Comparison of ENCODE assay signal across 1 cellular context in the genomic region with DNA sequence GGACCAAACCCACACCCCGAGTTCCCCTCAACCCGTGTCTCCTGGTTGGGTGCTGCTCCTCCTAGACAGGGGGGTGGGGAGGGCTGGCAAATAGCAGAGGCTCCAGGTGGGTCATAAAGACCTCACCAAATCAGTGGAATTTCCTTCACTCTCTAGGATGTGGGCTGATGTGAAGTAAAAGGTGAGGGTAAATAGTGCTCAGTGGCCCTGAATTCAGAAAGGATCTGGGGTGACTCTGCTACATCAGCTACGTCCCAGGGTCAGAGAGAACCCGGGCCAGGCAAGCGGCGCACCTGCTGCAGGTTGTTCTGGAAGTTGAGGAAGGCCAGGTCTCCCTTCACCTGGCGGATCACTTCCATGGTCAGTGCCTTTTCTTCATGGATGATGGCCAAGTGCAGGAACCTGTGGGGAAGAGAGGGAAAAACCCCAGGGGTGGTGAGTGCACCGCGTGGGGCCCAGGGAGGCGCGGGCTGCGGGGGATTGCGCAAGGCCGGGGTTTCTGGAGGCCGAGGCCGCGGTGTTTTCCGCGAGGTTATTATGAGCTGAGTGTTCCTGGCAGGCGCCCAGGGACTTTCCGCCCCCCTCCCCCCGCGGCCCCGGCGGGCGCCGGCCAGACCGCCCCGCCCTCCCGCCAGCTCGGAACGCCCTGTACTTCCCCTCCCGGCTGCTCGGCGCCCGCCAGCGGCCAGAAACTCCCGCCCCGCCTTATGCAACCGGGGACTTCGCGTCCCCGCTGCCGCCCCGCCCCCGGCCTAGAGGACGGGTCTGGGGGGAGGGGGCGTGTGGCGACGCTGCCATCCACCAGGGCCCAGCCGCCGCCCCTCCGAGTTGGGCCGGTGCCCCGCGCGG.
A peak's percentile ranks its signal among the peaks of the same experiment; 100 is the strongest.
TF ChIP-seq lines count a peak whose summit lies in the region.

No MANE protein-coding gene starts in this region.

TF ChIP-seq in HepG2, 621 proteins besides CTCF, POLR2A, EP300 and RAD21 (continued from another document and continues in another):
- TF ChIP-seq, protein P1, sequence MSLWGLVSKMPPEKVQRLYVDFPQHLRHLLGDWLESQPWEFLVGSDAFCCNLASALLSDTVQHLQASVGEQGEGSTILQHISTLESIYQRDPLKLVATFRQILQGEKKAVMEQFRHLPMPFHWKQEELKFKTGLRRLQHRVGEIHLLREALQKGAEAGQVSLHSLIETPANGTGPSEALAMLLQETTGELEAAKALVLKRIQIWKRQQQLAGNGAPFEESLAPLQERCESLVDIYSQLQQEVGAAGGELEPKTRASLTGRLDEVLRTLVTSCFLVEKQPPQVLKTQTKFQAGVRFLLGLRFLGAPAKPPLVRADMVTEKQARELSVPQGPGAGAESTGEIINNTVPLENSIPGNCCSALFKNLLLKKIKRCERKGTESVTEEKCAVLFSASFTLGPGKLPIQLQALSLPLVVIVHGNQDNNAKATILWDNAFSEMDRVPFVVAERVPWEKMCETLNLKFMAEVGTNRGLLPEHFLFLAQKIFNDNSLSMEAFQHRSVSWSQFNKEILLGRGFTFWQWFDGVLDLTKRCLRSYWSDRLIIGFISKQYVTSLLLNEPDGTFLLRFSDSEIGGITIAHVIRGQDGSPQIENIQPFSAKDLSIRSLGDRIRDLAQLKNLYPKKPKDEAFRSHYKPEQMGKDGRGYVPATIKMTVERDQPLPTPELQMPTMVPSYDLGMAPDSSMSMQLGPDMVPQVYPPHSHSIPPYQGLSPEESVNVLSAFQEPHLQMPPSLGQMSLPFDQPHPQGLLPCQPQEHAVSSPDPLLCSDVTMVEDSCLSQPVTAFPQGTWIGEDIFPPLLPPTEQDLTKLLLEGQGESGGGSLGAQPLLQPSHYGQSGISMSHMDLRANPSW (CRISPR knock-in tag; IDR thresholded peaks at IDR 0.05; ENCODE audit: borderline replicate concordance): peak; percentile 100
- TF ChIP-seq NFE2L1 (CRISPR knock-in tag; IDR thresholded peaks at IDR 0.05; ENCODE audit: borderline replicate concordance): no peak
- TF ChIP-seq, protein P2, sequence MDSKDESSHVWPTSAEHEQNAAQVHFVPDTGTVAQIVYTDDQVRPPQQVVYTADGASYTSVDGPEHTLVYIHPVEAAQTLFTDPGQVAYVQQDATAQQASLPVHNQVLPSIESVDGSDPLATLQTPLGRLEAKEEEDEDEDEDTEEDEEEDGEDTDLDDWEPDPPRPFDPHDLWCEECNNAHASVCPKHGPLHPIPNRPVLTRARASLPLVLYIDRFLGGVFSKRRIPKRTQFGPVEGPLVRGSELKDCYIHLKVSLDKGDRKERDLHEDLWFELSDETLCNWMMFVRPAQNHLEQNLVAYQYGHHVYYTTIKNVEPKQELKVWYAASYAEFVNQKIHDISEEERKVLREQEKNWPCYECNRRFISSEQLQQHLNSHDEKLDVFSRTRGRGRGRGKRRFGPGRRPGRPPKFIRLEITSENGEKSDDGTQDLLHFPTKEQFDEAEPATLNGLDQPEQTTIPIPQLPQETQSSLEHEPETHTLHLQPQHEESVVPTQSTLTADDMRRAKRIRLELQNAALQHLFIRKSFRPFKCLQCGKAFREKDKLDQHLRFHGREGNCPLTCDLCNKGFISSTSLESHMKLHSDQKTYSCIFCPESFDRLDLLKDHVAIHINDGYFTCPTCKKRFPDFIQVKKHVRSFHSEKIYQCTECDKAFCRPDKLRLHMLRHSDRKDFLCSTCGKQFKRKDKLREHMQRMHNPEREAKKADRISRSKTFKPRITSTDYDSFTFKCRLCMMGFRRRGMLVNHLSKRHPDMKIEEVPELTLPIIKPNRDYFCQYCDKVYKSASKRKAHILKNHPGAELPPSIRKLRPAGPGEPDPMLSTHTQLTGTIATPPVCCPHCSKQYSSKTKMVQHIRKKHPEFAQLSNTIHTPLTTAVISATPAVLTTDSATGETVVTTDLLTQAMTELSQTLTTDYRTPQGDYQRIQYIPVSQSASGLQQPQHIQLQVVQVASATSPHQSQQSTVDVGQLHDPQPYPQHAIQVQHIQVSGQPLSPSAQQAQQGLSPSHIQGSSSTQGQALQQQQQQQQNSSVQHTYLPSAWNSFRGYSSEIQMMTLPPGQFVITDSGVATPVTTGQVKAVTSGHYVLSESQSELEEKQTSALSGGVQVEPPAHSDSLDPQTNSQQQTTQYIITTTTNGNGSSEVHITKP (CRISPR knock-in tag; IDR thresholded peaks at IDR 0.05; ENCODE audit: low read depth): peak; percentile 92
- no peak for TF ChIP-seq MAFK (conservative IDR thresholded peaks at IDR 0.05 in 1 of 2, IDR thresholded peaks at IDR 0.05 in 1 of 2; ENCODE audit: low read length in 2 of 2)
- TF ChIP-seq, protein P3, sequence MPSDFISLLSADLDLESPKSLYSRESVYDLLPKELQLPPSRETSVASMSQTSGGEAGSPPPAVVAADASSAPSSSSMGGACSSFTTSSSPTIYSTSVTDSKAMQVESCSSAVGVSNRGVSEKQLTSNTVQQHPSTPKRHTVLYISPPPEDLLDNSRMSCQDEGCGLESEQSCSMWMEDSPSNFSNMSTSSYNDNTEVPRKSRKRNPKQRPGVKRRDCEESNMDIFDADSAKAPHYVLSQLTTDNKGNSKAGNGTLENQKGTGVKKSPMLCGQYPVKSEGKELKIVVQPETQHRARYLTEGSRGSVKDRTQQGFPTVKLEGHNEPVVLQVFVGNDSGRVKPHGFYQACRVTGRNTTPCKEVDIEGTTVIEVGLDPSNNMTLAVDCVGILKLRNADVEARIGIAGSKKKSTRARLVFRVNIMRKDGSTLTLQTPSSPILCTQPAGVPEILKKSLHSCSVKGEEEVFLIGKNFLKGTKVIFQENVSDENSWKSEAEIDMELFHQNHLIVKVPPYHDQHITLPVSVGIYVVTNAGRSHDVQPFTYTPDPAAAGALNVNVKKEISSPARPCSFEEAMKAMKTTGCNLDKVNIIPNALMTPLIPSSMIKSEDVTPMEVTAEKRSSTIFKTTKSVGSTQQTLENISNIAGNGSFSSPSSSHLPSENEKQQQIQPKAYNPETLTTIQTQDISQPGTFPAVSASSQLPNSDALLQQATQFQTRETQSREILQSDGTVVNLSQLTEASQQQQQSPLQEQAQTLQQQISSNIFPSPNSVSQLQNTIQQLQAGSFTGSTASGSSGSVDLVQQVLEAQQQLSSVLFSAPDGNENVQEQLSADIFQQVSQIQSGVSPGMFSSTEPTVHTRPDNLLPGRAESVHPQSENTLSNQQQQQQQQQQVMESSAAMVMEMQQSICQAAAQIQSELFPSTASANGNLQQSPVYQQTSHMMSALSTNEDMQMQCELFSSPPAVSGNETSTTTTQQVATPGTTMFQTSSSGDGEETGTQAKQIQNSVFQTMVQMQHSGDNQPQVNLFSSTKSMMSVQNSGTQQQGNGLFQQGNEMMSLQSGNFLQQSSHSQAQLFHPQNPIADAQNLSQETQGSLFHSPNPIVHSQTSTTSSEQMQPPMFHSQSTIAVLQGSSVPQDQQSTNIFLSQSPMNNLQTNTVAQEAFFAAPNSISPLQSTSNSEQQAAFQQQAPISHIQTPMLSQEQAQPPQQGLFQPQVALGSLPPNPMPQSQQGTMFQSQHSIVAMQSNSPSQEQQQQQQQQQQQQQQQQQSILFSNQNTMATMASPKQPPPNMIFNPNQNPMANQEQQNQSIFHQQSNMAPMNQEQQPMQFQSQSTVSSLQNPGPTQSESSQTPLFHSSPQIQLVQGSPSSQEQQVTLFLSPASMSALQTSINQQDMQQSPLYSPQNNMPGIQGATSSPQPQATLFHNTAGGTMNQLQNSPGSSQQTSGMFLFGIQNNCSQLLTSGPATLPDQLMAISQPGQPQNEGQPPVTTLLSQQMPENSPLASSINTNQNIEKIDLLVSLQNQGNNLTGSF (CRISPR knock-in tag; IDR thresholded peaks at IDR 0.05): peak; percentile 95; the same call in 1 of the 2 replicates
- TF ChIP-seq MEF2D (CRISPR knock-in tag; IDR thresholded peaks at IDR 0.05): peak; percentile 98
- peak; percentile 98 for TF ChIP-seq SAP130 (CRISPR knock-in tag; IDR thresholded peaks at IDR 0.05; ENCODE audit: low read depth)
- peak; percentile 97 for TF ChIP-seq ZNF598 (CRISPR knock-in tag; IDR thresholded peaks at IDR 0.05; ENCODE audit: borderline replicate concordance)
- TF ChIP-seq DNMT3B (CRISPR knock-in tag; conservative IDR thresholded peaks at IDR 0.05): peak; percentile 96
- TF ChIP-seq, protein P4, sequence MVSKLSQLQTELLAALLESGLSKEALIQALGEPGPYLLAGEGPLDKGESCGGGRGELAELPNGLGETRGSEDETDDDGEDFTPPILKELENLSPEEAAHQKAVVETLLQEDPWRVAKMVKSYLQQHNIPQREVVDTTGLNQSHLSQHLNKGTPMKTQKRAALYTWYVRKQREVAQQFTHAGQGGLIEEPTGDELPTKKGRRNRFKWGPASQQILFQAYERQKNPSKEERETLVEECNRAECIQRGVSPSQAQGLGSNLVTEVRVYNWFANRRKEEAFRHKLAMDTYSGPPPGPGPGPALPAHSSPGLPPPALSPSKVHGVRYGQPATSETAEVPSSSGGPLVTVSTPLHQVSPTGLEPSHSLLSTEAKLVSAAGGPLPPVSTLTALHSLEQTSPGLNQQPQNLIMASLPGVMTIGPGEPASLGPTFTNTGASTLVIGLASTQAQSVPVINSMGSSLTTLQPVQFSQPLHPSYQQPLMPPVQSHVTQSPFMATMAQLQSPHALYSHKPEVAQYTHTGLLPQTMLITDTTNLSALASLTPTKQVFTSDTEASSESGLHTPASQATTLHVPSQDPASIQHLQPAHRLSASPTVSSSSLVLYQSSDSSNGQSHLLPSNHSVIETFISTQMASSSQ (IDR thresholded peaks at IDR 0.05; ENCODE audit: low read depth): peak; percentile 70
- TF ChIP-seq, protein P4 (CRISPR knock-in tag; IDR thresholded peaks at IDR 0.05; ENCODE audit: borderline replicate concordance): peak; percentile 86
- no peak for TF ChIP-seq ZNF431 (CRISPR knock-in tag; IDR thresholded peaks at IDR 0.05; ENCODE audit: borderline replicate concordance, low read depth)
- TF ChIP-seq MZF1 (CRISPR knock-in tag; IDR thresholded peaks at IDR 0.05; ENCODE audit: borderline replicate concordance): peak; percentile 98
- TF ChIP-seq, protein P5, sequence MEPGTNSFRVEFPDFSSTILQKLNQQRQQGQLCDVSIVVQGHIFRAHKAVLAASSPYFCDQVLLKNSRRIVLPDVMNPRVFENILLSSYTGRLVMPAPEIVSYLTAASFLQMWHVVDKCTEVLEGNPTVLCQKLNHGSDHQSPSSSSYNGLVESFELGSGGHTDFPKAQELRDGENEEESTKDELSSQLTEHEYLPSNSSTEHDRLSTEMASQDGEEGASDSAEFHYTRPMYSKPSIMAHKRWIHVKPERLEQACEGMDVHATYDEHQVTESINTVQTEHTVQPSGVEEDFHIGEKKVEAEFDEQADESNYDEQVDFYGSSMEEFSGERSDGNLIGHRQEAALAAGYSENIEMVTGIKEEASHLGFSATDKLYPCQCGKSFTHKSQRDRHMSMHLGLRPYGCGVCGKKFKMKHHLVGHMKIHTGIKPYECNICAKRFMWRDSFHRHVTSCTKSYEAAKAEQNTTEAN (CRISPR knock-in tag; conservative IDR thresholded peaks at IDR 0.05): peak; percentile 98
- peak; percentile 99; the same call in 1 of the 2 replicates for TF ChIP-seq TOE1 (CRISPR knock-in tag; IDR thresholded peaks at IDR 0.05)
- TF ChIP-seq GTF3A (CRISPR knock-in tag; conservative IDR thresholded peaks at IDR 0.05): no peak; the same call in none of the 2 replicates
- TF ChIP-seq SRF (IDR thresholded peaks at IDR 0.05; ENCODE audit: low read depth, low read length): no peak
- peak; percentile 99 for TF ChIP-seq MED1 (CRISPR knock-in tag; IDR thresholded peaks at IDR 0.05)
- TF ChIP-seq ZNF737 (CRISPR knock-in tag; IDR thresholded peaks at IDR 0.05; ENCODE audit: borderline replicate concordance): no peak
- peak; percentile 95 for TF ChIP-seq RBM39 (IDR thresholded peaks at IDR 0.05; ENCODE audit: low read depth, low read length, poor library complexity, severe bottlenecking)
- peak; percentile 52 for TF ChIP-seq NFYB (CRISPR knock-in tag; IDR thresholded peaks at IDR 0.05)
- TF ChIP-seq BORCS8-MEF2B (CRISPR knock-in tag; IDR thresholded peaks at IDR 0.05): peak; percentile 98
- TF ChIP-seq, protein P6, sequence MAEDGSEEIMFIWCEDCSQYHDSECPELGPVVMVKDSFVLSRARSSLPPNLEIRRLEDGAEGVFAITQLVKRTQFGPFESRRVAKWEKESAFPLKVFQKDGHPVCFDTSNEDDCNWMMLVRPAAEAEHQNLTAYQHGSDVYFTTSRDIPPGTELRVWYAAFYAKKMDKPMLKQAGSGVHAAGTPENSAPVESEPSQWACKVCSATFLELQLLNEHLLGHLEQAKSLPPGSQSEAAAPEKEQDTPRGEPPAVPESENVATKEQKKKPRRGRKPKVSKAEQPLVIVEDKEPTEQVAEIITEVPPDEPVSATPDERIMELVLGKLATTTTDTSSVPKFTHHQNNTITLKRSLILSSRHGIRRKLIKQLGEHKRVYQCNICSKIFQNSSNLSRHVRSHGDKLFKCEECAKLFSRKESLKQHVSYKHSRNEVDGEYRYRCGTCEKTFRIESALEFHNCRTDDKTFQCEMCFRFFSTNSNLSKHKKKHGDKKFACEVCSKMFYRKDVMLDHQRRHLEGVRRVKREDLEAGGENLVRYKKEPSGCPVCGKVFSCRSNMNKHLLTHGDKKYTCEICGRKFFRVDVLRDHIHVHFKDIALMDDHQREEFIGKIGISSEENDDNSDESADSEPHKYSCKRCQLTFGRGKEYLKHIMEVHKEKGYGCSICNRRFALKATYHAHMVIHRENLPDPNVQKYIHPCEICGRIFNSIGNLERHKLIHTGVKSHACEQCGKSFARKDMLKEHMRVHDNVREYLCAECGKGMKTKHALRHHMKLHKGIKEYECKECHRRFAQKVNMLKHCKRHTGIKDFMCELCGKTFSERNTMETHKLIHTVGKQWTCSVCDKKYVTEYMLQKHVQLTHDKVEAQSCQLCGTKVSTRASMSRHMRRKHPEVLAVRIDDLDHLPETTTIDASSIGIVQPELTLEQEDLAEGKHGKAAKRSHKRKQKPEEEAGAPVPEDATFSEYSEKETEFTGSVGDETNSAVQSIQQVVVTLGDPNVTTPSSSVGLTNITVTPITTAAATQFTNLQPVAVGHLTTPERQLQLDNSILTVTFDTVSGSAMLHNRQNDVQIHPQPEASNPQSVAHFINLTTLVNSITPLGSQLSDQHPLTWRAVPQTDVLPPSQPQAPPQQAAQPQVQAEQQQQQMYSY (CRISPR knock-in tag; IDR thresholded peaks at IDR 0.05): peak; percentile 79; the same call in 1 of the 2 replicates
- peak; percentile 93 for TF ChIP-seq ZNF264 (CRISPR knock-in tag; IDR thresholded peaks at IDR 0.05)
- TF ChIP-seq GZF1 (CRISPR knock-in tag; IDR thresholded peaks at IDR 0.05): peak; percentile 90
- peak; percentile 94 for TF ChIP-seq ZSCAN25 (CRISPR knock-in tag; IDR thresholded peaks at IDR 0.05)
- TF ChIP-seq KDM3A (CRISPR knock-in tag; IDR thresholded peaks at IDR 0.05; ENCODE audit: low read depth): peak; percentile 99
- TF ChIP-seq ZNF329 (CRISPR knock-in tag; IDR thresholded peaks at IDR 0.05; ENCODE audit: low read depth): peak; percentile 90
- no peak; the same call in 1 of the 2 replicates for TF ChIP-seq ZNF337 (CRISPR knock-in tag; IDR thresholded peaks at IDR 0.05; ENCODE audit: borderline replicate concordance, low read depth)
- TF ChIP-seq CBFB (CRISPR knock-in tag; IDR thresholded peaks at IDR 0.05): peak; percentile 98
- no peak; the same call in 1 of the 2 replicates for TF ChIP-seq RFX3 (CRISPR knock-in tag; IDR thresholded peaks at IDR 0.05)
